2 cellular contexts compared by ENCODE assay signal in genomic region chr1:226920446-226920894, GRCh38.
TF ChIP-seq lines count a peak whose summit lies in the region.

No MANE protein-coding gene starts in this region.

TF ChIP-seq in WTC11, 78 proteins besides CTCF, POLR2A, EP300 and RAD21 (continued from another document):
- TF ChIP-seq, protein P1, sequence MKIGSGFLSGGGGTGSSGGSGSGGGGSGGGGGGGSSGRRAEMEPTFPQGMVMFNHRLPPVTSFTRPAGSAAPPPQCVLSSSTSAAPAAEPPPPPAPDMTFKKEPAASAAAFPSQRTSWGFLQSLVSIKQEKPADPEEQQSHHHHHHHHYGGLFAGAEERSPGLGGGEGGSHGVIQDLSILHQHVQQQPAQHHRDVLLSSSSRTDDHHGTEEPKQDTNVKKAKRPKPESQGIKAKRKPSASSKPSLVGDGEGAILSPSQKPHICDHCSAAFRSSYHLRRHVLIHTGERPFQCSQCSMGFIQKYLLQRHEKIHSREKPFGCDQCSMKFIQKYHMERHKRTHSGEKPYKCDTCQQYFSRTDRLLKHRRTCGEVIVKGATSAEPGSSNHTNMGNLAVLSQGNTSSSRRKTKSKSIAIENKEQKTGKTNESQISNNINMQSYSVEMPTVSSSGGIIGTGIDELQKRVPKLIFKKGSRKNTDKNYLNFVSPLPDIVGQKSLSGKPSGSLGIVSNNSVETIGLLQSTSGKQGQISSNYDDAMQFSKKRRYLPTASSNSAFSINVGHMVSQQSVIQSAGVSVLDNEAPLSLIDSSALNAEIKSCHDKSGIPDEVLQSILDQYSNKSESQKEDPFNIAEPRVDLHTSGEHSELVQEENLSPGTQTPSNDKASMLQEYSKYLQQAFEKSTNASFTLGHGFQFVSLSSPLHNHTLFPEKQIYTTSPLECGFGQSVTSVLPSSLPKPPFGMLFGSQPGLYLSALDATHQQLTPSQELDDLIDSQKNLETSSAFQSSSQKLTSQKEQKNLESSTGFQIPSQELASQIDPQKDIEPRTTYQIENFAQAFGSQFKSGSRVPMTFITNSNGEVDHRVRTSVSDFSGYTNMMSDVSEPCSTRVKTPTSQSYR (CRISPR knock-in tag; IDR thresholded peaks at IDR 0.05): no peak
- TF ChIP-seq, protein P2, sequence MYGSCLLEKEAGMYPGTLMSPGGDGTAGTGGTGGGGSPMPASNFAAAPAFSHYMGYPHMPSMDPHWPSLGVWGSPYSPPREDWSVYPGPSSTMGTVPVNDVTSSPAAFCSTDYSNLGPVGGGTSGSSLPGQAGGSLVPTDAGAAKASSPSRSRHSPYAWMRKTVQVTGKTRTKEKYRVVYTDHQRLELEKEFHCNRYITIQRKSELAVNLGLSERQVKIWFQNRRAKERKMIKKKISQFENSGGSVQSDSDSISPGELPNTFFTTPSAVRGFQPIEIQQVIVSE (CRISPR knock-in tag; IDR thresholded peaks at IDR 0.05; ENCODE audit: borderline replicate concordance): no peak

TF ChIP-seq in GM23338, 12 proteins besides CTCF, POLR2A, EP300 and RAD21:
- TF ChIP-seq, protein P3, sequence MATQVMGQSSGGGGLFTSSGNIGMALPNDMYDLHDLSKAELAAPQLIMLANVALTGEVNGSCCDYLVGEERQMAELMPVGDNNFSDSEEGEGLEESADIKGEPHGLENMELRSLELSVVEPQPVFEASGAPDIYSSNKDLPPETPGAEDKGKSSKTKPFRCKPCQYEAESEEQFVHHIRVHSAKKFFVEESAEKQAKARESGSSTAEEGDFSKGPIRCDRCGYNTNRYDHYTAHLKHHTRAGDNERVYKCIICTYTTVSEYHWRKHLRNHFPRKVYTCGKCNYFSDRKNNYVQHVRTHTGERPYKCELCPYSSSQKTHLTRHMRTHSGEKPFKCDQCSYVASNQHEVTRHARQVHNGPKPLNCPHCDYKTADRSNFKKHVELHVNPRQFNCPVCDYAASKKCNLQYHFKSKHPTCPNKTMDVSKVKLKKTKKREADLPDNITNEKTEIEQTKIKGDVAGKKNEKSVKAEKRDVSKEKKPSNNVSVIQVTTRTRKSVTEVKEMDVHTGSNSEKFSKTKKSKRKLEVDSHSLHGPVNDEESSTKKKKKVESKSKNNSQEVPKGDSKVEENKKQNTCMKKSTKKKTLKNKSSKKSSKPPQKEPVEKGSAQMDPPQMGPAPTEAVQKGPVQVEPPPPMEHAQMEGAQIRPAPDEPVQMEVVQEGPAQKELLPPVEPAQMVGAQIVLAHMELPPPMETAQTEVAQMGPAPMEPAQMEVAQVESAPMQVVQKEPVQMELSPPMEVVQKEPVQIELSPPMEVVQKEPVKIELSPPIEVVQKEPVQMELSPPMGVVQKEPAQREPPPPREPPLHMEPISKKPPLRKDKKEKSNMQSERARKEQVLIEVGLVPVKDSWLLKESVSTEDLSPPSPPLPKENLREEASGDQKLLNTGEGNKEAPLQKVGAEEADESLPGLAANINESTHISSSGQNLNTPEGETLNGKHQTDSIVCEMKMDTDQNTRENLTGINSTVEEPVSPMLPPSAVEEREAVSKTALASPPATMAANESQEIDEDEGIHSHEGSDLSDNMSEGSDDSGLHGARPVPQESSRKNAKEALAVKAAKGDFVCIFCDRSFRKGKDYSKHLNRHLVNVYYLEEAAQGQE (IDR thresholded peaks at IDR 0.05; ENCODE audit: unreplicated experiment): no peak
- TF ChIP-seq EZH2 (IDR thresholded peaks at IDR 0.05; ENCODE audit: low read depth, unreplicated experiment) (no peak), ZNF114 (CRISPR knock-in tag; IDR thresholded peaks at IDR 0.05) (no peak), POLR2AphosphoS5 (IDR thresholded peaks at IDR 0.05; ENCODE audit: low read depth) (no peak), EZH2phosphoT487 (IDR thresholded peaks at IDR 0.05; ENCODE audit: unreplicated experiment) (no peak), CREB1 (CRISPR knock-in tag; IDR thresholded peaks at IDR 0.05; ENCODE audit: low read depth) (no peak), STAT1 (IDR thresholded peaks at IDR 0.05; ENCODE audit: unreplicated experiment) (no peak), NANOG (IDR thresholded peaks at IDR 0.05; ENCODE audit: borderline replicate concordance) (no peak), ZNF462 (CRISPR knock-in tag; IDR thresholded peaks at IDR 0.05) (no peak), JUNB (IDR thresholded peaks at IDR 0.05; ENCODE audit: unreplicated experiment) (no peak), ETS1 (IDR thresholded peaks at IDR 0.05) (no peak), ZNF331 (CRISPR knock-in tag; IDR thresholded peaks at IDR 0.05; ENCODE audit: low read depth) (no peak)
TF ChIP-seq in GM23338: peak in this region for 0.
